Comparison of ENCODE assay signal across 21 cellular contexts in the genomic region with DNA sequence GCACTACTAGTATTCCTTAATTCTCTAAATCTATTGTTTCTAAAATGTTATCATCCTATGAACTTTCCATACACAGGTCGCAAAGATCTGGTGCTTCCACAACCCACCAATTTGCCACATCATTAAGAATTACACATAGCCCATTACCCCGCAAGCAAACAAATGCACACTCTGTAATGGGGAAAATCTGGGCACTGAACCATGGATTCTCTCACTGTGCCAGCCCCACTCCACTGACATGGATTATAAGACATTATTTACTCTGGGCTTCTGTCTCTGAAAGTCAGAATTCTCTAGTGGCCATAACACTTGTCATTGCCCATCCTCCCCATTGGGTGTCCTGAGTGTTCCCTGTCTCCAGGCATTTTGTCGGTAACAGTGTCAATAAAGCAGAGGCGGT.
A peak's percentile ranks its signal among the peaks of the same experiment; 100 is the strongest.
DNase-seq lines count a peak whose midpoint lies in the region; ATAC-seq lines count a peak whose summit lies in the region.
"Had no signal": no experiment of that assay in that cellular context is flagged by ENCODE, and none has a peak within 500 bp of the region (broad histone marks: within the 10 kb centered on the region; RNA-seq: fewer than 3 reads in every experiment).

No MANE protein-coding gene starts in this region.

- H3K9me3 Mint-ChIP-seq in activated CD4-positive, alpha-beta T cell treated with anti-CD3 and anti-CD28 coated beads, Interleukin-2, amount 10 ng/mL, durations not matched to agents 24 days and 14 days, result no peaks in the 10 kb centered on the region
- H3K9me3 Mint-ChIP-seq: CD8-positive, alpha-beta T cell had no signal

- no peak for ATAC-seq in GM21515 (IDR thresholded peaks at IDR 0.05; ENCODE audit: unreplicated experiment)
- ATAC-seq in HG02973 (IDR thresholded peaks at IDR 0.05; ENCODE audit: unreplicated experiment), result no peak
- ATAC-seq: CD8-positive, alpha-beta T cell; SK-N-SH treated with all-trans-retinoic acid at 6 μM for 48 hours; T-helper 17 cell had no signal

- no peaks in the 10 kb centered on the region for H3K4me1 Mint-ChIP-seq in activated CD4-positive, alpha-beta T cell treated with anti-CD3 and anti-CD28 coated beads, Interleukin-2, amount 10 ng/mL, durations not matched to agents 24 days and 14 days
- H3K4me1 Mint-ChIP-seq: T-helper 17 cell had no signal

- H3K27me3 Mint-ChIP-seq in activated CD4-positive, alpha-beta T cell treated with anti-CD3 and anti-CD28 coated beads, Interleukin-2, amount 10 ng/mL, durations not matched to agents 24 days and 14 days, result peaks cover 2% of the 10 kb centered on the region

- intact Hi-C loops in activated CD4-positive, alpha-beta T cell treated with anti-CD3 and anti-CD28 coated beads, Interleukin-2, amount 10 ng/mL, durations not matched to agents 24 days and 14 days (cut with micrococcal nuclease), result no loop called here

- peak; percentile 35 for DNase-seq in activated CD4-positive, alpha-beta T cell treated with anti-CD3 and anti-CD28 coated beads, Interleukin-2, amount 10 ng/mL, durations not matched to agents 24 days and 14 days
- DNase-seq in activated CD4-positive, alpha-beta T cell treated with anti-CD3 and anti-CD28 coated beads for 48 hours, result no peak
- peak; percentile 49 to 81 for DNase-seq in NCI-H2081 (lab: John Stamatoyannopoulos, UW)
- DNase-seq in NCI-H446 treated with DMSO at 0.1 percent for 48 hours (lab: John Stamatoyannopoulos, UW), result peak; percentile 32
- no peak for DNase-seq in activated CD8-positive, alpha-beta memory T cell treated with anti-CD3 and anti-CD28 coated beads, Interleukin-2, amount 50 U/mL, for 4 hours
- DNase-seq: C1 segment of cervical spinal cord; Caco-2; CD8-positive, alpha-beta T cell; DMS79 treated with DMSO at 0.1 percent for 48 hours; GF-D8; GOT3; HCEC 1CT; NCI-H1105; NCI-H226; NCI-H526; SJCRH30; T-helper 17 cell; T1000 had no signal

- H3K36me3 Mint-ChIP-seq in activated CD4-positive, alpha-beta T cell treated with anti-CD3 and anti-CD28 coated beads, Interleukin-2, amount 10 ng/mL, durations not matched to agents 24 days and 14 days (ENCODE audit: low read depth), result no peaks in the 10 kb centered on the region
- H3K36me3 Mint-ChIP-seq: CD8-positive, alpha-beta T cell had no signal

- H3K4me3 Mint-ChIP-seq in activated CD4-positive, alpha-beta T cell treated with anti-CD3 and anti-CD28 coated beads, Interleukin-2, amount 10 ng/mL, durations not matched to agents 24 days and 14 days, result no peak overlapping the region
- H3K4me3 Mint-ChIP-seq: CD8-positive, alpha-beta T cell; T-helper 17 cell had no signal

- H3K27ac Mint-ChIP-seq in activated CD4-positive, alpha-beta T cell treated with anti-CD3 and anti-CD28 coated beads, Interleukin-2, amount 10 ng/mL, durations not matched to agents 24 days and 14 days, result no peak overlapping the region
- H3K27ac Mint-ChIP-seq: CD8-positive, alpha-beta T cell; T-helper 17 cell had no signal

Comparison
In these comparisons a context has a peak if more than half of its experiments do, and no peak if none do; other contexts are left out.
1. DNase-seq: peak in activated CD4-positive, alpha-beta T cell treated with anti-CD3 and anti-CD28 coated beads, Interleukin-2, amount 10 ng/mL, durations not matched to agents 24 days and 14 days (single experiment), NCI-H2081 (2 of 2) and NCI-H446 treated with DMSO at 0.1 percent for 48 hours (single experiment); none in activated CD4-positive, alpha-beta T cell treated with anti-CD3 and anti-CD28 coated beads for 48 hours (single experiment) and activated CD8-positive, alpha-beta memory T cell treated with anti-CD3 and anti-CD28 coated beads, Interleukin-2, amount 50 U/mL, for 4 hours (single experiment).